In genomic region chr2:68669651-68670050, GRCh38 we compare ENCODE assay signal across 20 cellular contexts. TPM values are rescaled to one million over a fixed set of nuclear protein-coding genes. Genes with fewer than 3 reads are reported as not detected.
DNase-seq lines count a peak whose midpoint lies in the region; TF ChIP-seq lines count a peak whose summit lies in the region.
"Had no signal": no experiment of that assay in that cellular context is flagged by ENCODE, and none has a peak within 500 bp of the region (broad histone marks: within the 10 kb centered on the region; RNA-seq: fewer than 3 reads in every experiment).

No MANE protein-coding gene starts in this region.

- peaks cover 16% of the 10 kb centered on the region for H3K9me3 Mint-ChIP-seq in activated CD4-positive, alpha-beta T cell treated with anti-CD3 and anti-CD28 coated beads, Interleukin-2, amount 10 ng/mL, durations not matched to agents 24 days and 14 days

- H2BK5ac ChIP-seq in mesendoderm (ENCODE audit: low read length), result no peak overlapping the region

- H3K4me2 ChIP-seq in OCI-LY3 (ENCODE audit: low read length), result no peak overlapping the region
- H3K4me2 ChIP-seq in mesendoderm (ENCODE audit: low read length), result no peak overlapping the region

- H3K23ac ChIP-seq in mesendoderm (ENCODE audit: low read length), result no peak overlapping the region

- H3K4me3 ChIP-seq in OCI-LY3 (ENCODE audit: low read length) (no peak overlapping the region), mesendoderm (ENCODE audit: low read length) (no peak overlapping the region)
- H3K4me3 ChIP-seq: BLaER1, GM23248 had no signal

- no peak overlapping the region for H3K4ac ChIP-seq in mesendoderm (ENCODE audit: low read depth, low read length)

- H3K18ac ChIP-seq in mesendoderm (ENCODE audit: low read length), result no peak overlapping the region

- H3K36me3 Mint-ChIP-seq in activated CD4-positive, alpha-beta T cell treated with anti-CD3 and anti-CD28 coated beads, Interleukin-2, amount 10 ng/mL, durations not matched to agents 24 days and 14 days (ENCODE audit: low read depth), result no peaks in the 10 kb centered on the region
- H3K36me3 Mint-ChIP-seq: CD4-positive, CD25-positive, alpha-beta regulatory T cell had no signal

- H2AK5ac ChIP-seq in mesendoderm (ENCODE audit: low read length), result no peak overlapping the region

- no peaks in the 10 kb centered on the region for H3K79me2 ChIP-seq in OCI-LY3 (ENCODE audit: low read length)
- no peaks in the 10 kb centered on the region for H3K79me2 ChIP-seq in mesendoderm (ENCODE audit: control insufficient read depth, insufficient read depth, low read length)

- no peaks in the 10 kb centered on the region for H4K20me1 ChIP-seq in OCI-LY3 (ENCODE audit: insufficient read depth, low read length)
- H4K20me1 ChIP-seq: BLaER1 had no signal

- H3K4me1 ChIP-seq in OCI-LY3 (ENCODE audit: low read length) (no peaks in the 10 kb centered on the region), mesendoderm (ENCODE audit: control insufficient read depth, low read depth, low read length) (peaks cover 2% of the 10 kb centered on the region)

- no peak overlapping the region for H3K56ac ChIP-seq in mesendoderm (ENCODE audit: low read length)

- H3K27ac Mint-ChIP-seq in activated CD4-positive, alpha-beta T cell treated with anti-CD3 and anti-CD28 coated beads, Interleukin-2, amount 10 ng/mL, durations not matched to agents 24 days and 14 days, result no peak overlapping the region
- H3K27ac Mint-ChIP-seq: B cell; CD4-positive, CD25-positive, alpha-beta regulatory T cell had no signal

- no peak overlapping the region for H2BK120ac ChIP-seq in mesendoderm (ENCODE audit: low read depth, low read length)

- H3K4me3 Mint-ChIP-seq in activated CD4-positive, alpha-beta T cell treated with anti-CD3 and anti-CD28 coated beads, Interleukin-2, amount 10 ng/mL, durations not matched to agents 24 days and 14 days, result no peak overlapping the region
- H3K4me3 Mint-ChIP-seq: B cell; CD4-positive, CD25-positive, alpha-beta regulatory T cell; CD8-positive, alpha-beta memory T cell had no signal

- H2AFZ ChIP-seq in OCI-LY3 (ENCODE audit: low read depth, low read length), result no peak overlapping the region
- H2AFZ ChIP-seq: GM23248 had no signal

- no peak overlapping the region for H2BK15ac ChIP-seq in mesendoderm (replicated peaks; ENCODE audit: low read depth)

- H4K8ac ChIP-seq in mesendoderm (ENCODE audit: low read depth, low read length), result no peak overlapping the region

- peaks cover 4% of the 10 kb centered on the region for H3K4me1 Mint-ChIP-seq in activated CD4-positive, alpha-beta T cell treated with anti-CD3 and anti-CD28 coated beads, Interleukin-2, amount 10 ng/mL, durations not matched to agents 24 days and 14 days
- H3K4me1 Mint-ChIP-seq: B cell; CD4-positive, CD25-positive, alpha-beta regulatory T cell; CD8-positive, alpha-beta memory T cell had no signal

- H3K9me3 ChIP-seq in OCI-LY3 (ENCODE audit: insufficient read depth, low read length), result no peaks in the 10 kb centered on the region

- whole genome bisulfite sequencing in mesendoderm (ENCODE audit: extremely low coverage, insufficient coverage, low lambda C conversion rate), result no CpG with 5 or more reads among the region's 3 CpGs

- H4K5ac ChIP-seq in mesendoderm (ENCODE audit: low read length), result no peak overlapping the region

- peak; percentile 34 for TF ChIP-seq CTCF in OCI-LY3 (IDR thresholded peaks at IDR 0.05; ENCODE audit: low read depth, low read length)

- H3K79me1 ChIP-seq in mesendoderm (ENCODE audit: low read length), result no peaks in the 10 kb centered on the region

- H3K9ac ChIP-seq in OCI-LY3 (ENCODE audit: low read length), result no peak overlapping the region
- H3K9ac ChIP-seq in mesendoderm (ENCODE audit: low read length), result no peak overlapping the region
- H3K9ac ChIP-seq: BLaER1, GM23248 had no signal

- H3K27me3 ChIP-seq in OCI-LY3 (ENCODE audit: low read depth, low read length) (no peaks in the 10 kb centered on the region), mesendoderm (ENCODE audit: insufficient read depth, low read length, poor library complexity) (no peaks in the 10 kb centered on the region)
- H3K27me3 ChIP-seq: BLaER1 had no signal

- peak; percentile 45 for DNase-seq in activated CD4-positive, alpha-beta T cell treated with anti-CD3 and anti-CD28 coated beads, Interleukin-2, amount 10 ng/mL, durations not matched to agents 24 days and 14 days
- no peak for DNase-seq in activated CD4-positive, alpha-beta T cell treated with anti-CD3 and anti-CD28 coated beads, Interleukin-2, amount 50 U/mL, for 4 hours
- DNase-seq in mesendoderm (peak; percentile 2), HUDEP-2 (lab: John Stamatoyannopoulos, UW; ENCODE audit: unreplicated experiment in 76 of 76) (no peak), NAMALWA (ENCODE audit: low spot score) (no peak)
- DNase-seq: CD4-positive, CD25-positive, alpha-beta regulatory T cell; CD8-positive, alpha-beta memory T cell; DMS 273 treated with DMSO at 0.1 percent for 48 hours; DMS79; GF-D8; GM23248; H7; HCEC 1CT had no signal

- no peaks in the 10 kb centered on the region for H3K36me3 ChIP-seq in OCI-LY3 (replicated peaks; ENCODE audit: low read depth, low read length)
- H3K36me3 ChIP-seq in mesendoderm (ENCODE audit: control insufficient read depth, insufficient read depth, low read length), result no peaks in the 10 kb centered on the region
- H3K36me3 ChIP-seq: BLaER1 had no signal

- intact Hi-C loops in activated CD4-positive, alpha-beta T cell treated with anti-CD3 and anti-CD28 coated beads, Interleukin-2, amount 10 ng/mL, durations not matched to agents 24 days and 14 days (cut with micrococcal nuclease), result no loop called here

- peaks cover 40% of the 10 kb centered on the region for H3K27me3 Mint-ChIP-seq in activated CD4-positive, alpha-beta T cell treated with anti-CD3 and anti-CD28 coated beads, Interleukin-2, amount 10 ng/mL, durations not matched to agents 24 days and 14 days
- H3K27me3 Mint-ChIP-seq: B cell had no signal

- no peak overlapping the region for H3K27ac ChIP-seq in OCI-LY3 (ENCODE audit: low read length)
- H3K27ac ChIP-seq in mesendoderm (ENCODE audit: low read depth, low read length), result no peak overlapping the region
- H3K27ac ChIP-seq: 22Rv1, BLaER1, C4-2B, GM23248 had no signal

RNA-seq across cellular contexts. Expression of gene PROKR1, which starts 26.3 kb away (rescaled TPM):
- total RNA-seq in activated CD4-positive, alpha-beta T cell treated with anti-CD3 and anti-CD28 coated beads, Interleukin-2, amount 10 ng/mL, durations not matched to agents 24 days and 14 days, result not detected in 2 replicates
- 1.0 TPM for polyA plus RNA-seq in mesendoderm (2013, experiment 1 of 2)
- 0.95 TPM for polyA plus RNA-seq in mesendoderm (2013, experiment 2 of 2)
- total RNA-seq: B cell; CD4-positive, CD25-positive, alpha-beta regulatory T cell; G401 had no signal
- polyA plus RNA-seq: AG04450; CD4-positive, CD25-positive, alpha-beta regulatory T cell; CD8-positive, alpha-beta memory T cell; GM23248 had no signal

Comparison
In these comparisons a context has a peak if more than half of its experiments do, and no peak if none do; other contexts are left out.
1. DNase-seq: peak in activated CD4-positive, alpha-beta T cell treated with anti-CD3 and anti-CD28 coated beads, Interleukin-2, amount 10 ng/mL, durations not matched to agents 24 days and 14 days (single experiment) and mesendoderm (single experiment); none in activated CD4-positive, alpha-beta T cell treated with anti-CD3 and anti-CD28 coated beads, Interleukin-2, amount 50 U/mL, for 4 hours (0 of 2), HUDEP-2 (0 of 76) and NAMALWA (single experiment).